11 cellular contexts compared by ENCODE assay signal in genomic region chr11:8282621-8283509, GRCh38. TPM values are rescaled to one million over a fixed set of nuclear protein-coding genes. Genes with fewer than 3 reads are reported as not detected.
DNase-seq lines count a peak whose midpoint lies in the region; ATAC-seq, FAIRE-seq and TF ChIP-seq lines count a peak whose summit lies in the region.
"Had no signal": no experiment of that assay in that cellular context is flagged by ENCODE, and none has a peak within 500 bp of the region (broad histone marks: within the 10 kb centered on the region; RNA-seq: fewer than 3 reads in every experiment).

No MANE protein-coding gene starts in this region.

- no peaks in the 10 kb centered on the region for H3K36me3 ChIP-seq in neural cell (ENCODE audit: insufficient read depth, low read length)

- peak; percentile 74 for ATAC-seq in Right ventricle myocardium superior (ENCODE audit: poor library complexity)
- ATAC-seq in GM21515 (IDR thresholded peaks at IDR 0.05; ENCODE audit: unreplicated experiment): no peak

- no peak overlapping the region for H3K9ac ChIP-seq in neural cell (ENCODE audit: low read length)

- no peaks in the 10 kb centered on the region for H3F3A ChIP-seq in neural cell (ENCODE audit: insufficient read depth, low read length, poor library complexity, severe bottlenecking)

- H3K79me2 ChIP-seq in neural cell (replicated peaks; ENCODE audit: insufficient read depth, low read length): no peaks in the 10 kb centered on the region

- no peak for TF ChIP-seq EP300 in neural cell (conservative IDR thresholded peaks at IDR 0.05; ENCODE audit: poor library complexity, severe bottlenecking)

- H4K20me1 ChIP-seq in neural cell (ENCODE audit: insufficient read depth): no peaks in the 10 kb centered on the region

- H3K27ac ChIP-seq in neural cell (ENCODE audit: low read length): no peak overlapping the region
- H3K27ac ChIP-seq: HL-60 had no signal

- TF ChIP-seq RAD21 in neural cell (conservative IDR thresholded peaks at IDR 0.05): no peak

- H3K27me3 ChIP-seq in neural cell (ENCODE audit: insufficient read depth, low read depth, low read length): no peaks in the 10 kb centered on the region

- H3K9me2 ChIP-seq in neural cell (ENCODE audit: insufficient read depth, low read length): no peaks in the 10 kb centered on the region

- H3K4me2 ChIP-seq in neural cell (ENCODE audit: low read length): no peak overlapping the region

- no peak overlapping the region for H2AFZ ChIP-seq in neural cell (ENCODE audit: low read depth, low read length)

- H3K4me3 ChIP-seq in neural cell (ENCODE audit: low read length): peak overlapping the region; percentile 31

- FAIRE-seq in frontal cortex (lab: Jason Lieb, UNC): no peak

- intact Hi-C loops in Right ventricle myocardium superior (cut with DNase I): no loop called here

- peak; percentile 81 for DNase-seq in D341Med (ENCODE audit: low spot score)
- peak; percentile 68 for DNase-seq in NCI-H510A (lab: John Stamatoyannopoulos, UW)
- DNase-seq in Right ventricle myocardium superior: no peak
- no peak for DNase-seq in foreskin melanocyte
- DNase-seq in frontal cortex (ENCODE audit: low spot score in 2 of 2): no peak
- DNase-seq in activated naive CD4-positive, alpha-beta T cell treated with Interleukin-2 at 50 U/mL for 16 hours: no peak
- DNase-seq: activated naive CD4-positive, alpha-beta T cell treated with anti-CD3 and anti-CD28 coated beads, Interleukin-2, amount 10 ng/mL, durations not matched to agents 7 days and 5 days; dermis blood vessel endothelial cell had no signal

- no peaks in the 10 kb centered on the region for H3K9me3 ChIP-seq in neural cell (ENCODE audit: low read length)

- no peak for TF ChIP-seq CTCF in neural cell (IDR thresholded peaks at IDR 0.05; ENCODE audit: poor library complexity, severe bottlenecking)

TF ChIP-seq in neural cell, 6 proteins besides CTCF, POLR2A, EP300 and RAD21:
- TF ChIP-seq POLR2AphosphoS5 (IDR thresholded peaks at IDR 0.05): no peak
- TF ChIP-seq EZH2 (IDR thresholded peaks at IDR 0.05; ENCODE audit: borderline replicate concordance, insufficient read depth, low read length, poor library complexity, severe bottlenecking): no peak
- no peak for TF ChIP-seq SMC3 (conservative IDR thresholded peaks at IDR 0.05; ENCODE audit: poor library complexity)

RNA-seq across cellular contexts. Expression of gene LMO1, which starts 19.2 kb away (rescaled TPM):
- 2.3 TPM for total RNA-seq in Right ventricle myocardium superior
- 4.4 and 4.5 TPM in 2 replicates for polyA plus RNA-seq in neural cell
- 3.6 and 7.5 TPM in 2 replicates for polyA minus RNA-seq in neural cell
- 2.0 TPM for total RNA-seq in frontal cortex
- total RNA-seq: dermis blood vessel endothelial cell had no signal

Comparison
In these comparisons a context has a peak if more than half of its experiments do, and no peak if none do; other contexts are left out.
1. DNase-seq: peak in D341Med (single experiment) and NCI-H510A (single experiment); none in Right ventricle myocardium superior (single experiment), foreskin melanocyte (single experiment), frontal cortex (0 of 2) and activated naive CD4-positive, alpha-beta T cell treated with Interleukin-2 at 50 U/mL for 16 hours (single experiment).